19 cellular contexts compared by ENCODE assay signal in genomic region chr2:240163056-240163714, GRCh38. TPM values are rescaled to one million over a fixed set of nuclear protein-coding genes. Genes with fewer than 3 reads are reported as not detected.
DNase-seq lines count a peak whose midpoint lies in the region; ATAC-seq, FAIRE-seq and TF ChIP-seq lines count a peak whose summit lies in the region.
"Had no signal": no experiment of that assay in that cellular context is flagged by ENCODE, and none has a peak within 500 bp of the region (broad histone marks: within the 10 kb centered on the region; RNA-seq: fewer than 3 reads in every experiment).

No MANE protein-coding gene starts in this region.

- peak; percentile 3 for DNase-seq in activated naive CD4-positive, alpha-beta T cell treated with anti-CD3 and anti-CD28 coated beads, Interleukin-2, amount 10 ng/mL, durations not matched to agents 7 days and 5 days
- DNase-seq in activated naive CD4-positive, alpha-beta T cell (lab: John Stamatoyannopoulos, UW): no peak
- peak; percentile 37 for DNase-seq in kidney
- peak; percentile 61 for DNase-seq in posterior vena cava (ENCODE audit: low spot score)
- DNase-seq in aorta: peak; percentile 17 to 54
- DNase-seq in NCI-H2107 (lab: John Stamatoyannopoulos, UW): no peak
- no peak for DNase-seq in NCI-H1048 (lab: John Stamatoyannopoulos, UW)
- DNase-seq: Caco-2; CD8-positive, alpha-beta memory T cell; DND-41; GDM1; H7 had no signal

- H3K4me1 ChIP-seq in kidney (ENCODE audit: control insufficient read depth in 1 of 2, insufficient read depth in 1 of 2, low read depth in 1 of 2, low read length in 2 of 2) (no peaks in the 10 kb centered on the region), aorta (ENCODE audit: control insufficient read depth in 1 of 2, insufficient read depth in 2 of 2, low read length in 2 of 2) (no peaks in the 10 kb centered on the region)
- H3K4me1 ChIP-seq: Caco-2 had no signal

- H3K36me3 Mint-ChIP-seq in activated naive CD4-positive, alpha-beta T cell treated with anti-CD3 and anti-CD28 coated beads, Interleukin-2, amount 10 ng/mL, durations not matched to agents 7 days and 5 days: no peaks in the 10 kb centered on the region
- H3K36me3 Mint-ChIP-seq: CD14-positive monocyte had no signal

- peaks cover 9% of the 10 kb centered on the region for H3K9me3 Mint-ChIP-seq in activated naive CD4-positive, alpha-beta T cell treated with anti-CD3 and anti-CD28 coated beads, Interleukin-2, amount 10 ng/mL, durations not matched to agents 7 days and 5 days
- H3K9me3 Mint-ChIP-seq: CD8-positive, alpha-beta memory T cell had no signal

- H3K27me3 ChIP-seq in aorta (ENCODE audit: control insufficient read depth in 1 of 2, insufficient read depth in 2 of 2, low read length in 1 of 2): no peaks in the 10 kb centered on the region

- no peak overlapping the region for H3K4me3 ChIP-seq in kidney (ENCODE audit: low read length in 2 of 2)
- no peak overlapping the region for H3K4me3 ChIP-seq in aorta (ENCODE audit: low read length in 2 of 2)
- H3K4me3 ChIP-seq: GM23338 had no signal

- H3K9ac ChIP-seq in kidney (ENCODE audit: low read length in 2 of 2): no peak overlapping the region

- intact Hi-C loops in kidney (cut with DNase I): no loop called here
- intact Hi-C loops in posterior vena cava (cut with DNase I): no loop called here
- intact Hi-C loops in aorta (cut with DNase I): no loop called here

- no peaks in the 10 kb centered on the region for H3K27me3 Mint-ChIP-seq in activated naive CD4-positive, alpha-beta T cell treated with anti-CD3 and anti-CD28 coated beads, Interleukin-2, amount 10 ng/mL, durations not matched to agents 7 days and 5 days

- WGBS in aorta, 2 donors: 58 to 62% methylated on average over 14 of the region's 14 CpGs

- H3K27ac ChIP-seq in kidney (ENCODE audit: low read depth in 2 of 2, low read length in 2 of 2) (no peak overlapping the region), aorta (ENCODE audit: low read depth in 1 of 2, low read length in 2 of 2) (no peak overlapping the region)
- H3K27ac ChIP-seq: 22Rv1 had no signal

- H3K36me3 ChIP-seq in kidney (ENCODE audit: control insufficient read depth in 1 of 2, insufficient read depth in 2 of 2, low read length in 2 of 2): no peaks in the 10 kb centered on the region
- no peaks in the 10 kb centered on the region for H3K36me3 ChIP-seq in aorta (ENCODE audit: control insufficient read depth in 1 of 2, insufficient read depth in 2 of 2, low read length in 1 of 2)

- TF ChIP-seq CTCF in kidney (IDR thresholded peaks at IDR 0.05; ENCODE audit: borderline replicate concordance, extremely low read depth, insufficient read depth): no peak

- no peak overlapping the region for H3K27ac Mint-ChIP-seq in activated naive CD4-positive, alpha-beta T cell treated with anti-CD3 and anti-CD28 coated beads, Interleukin-2, amount 10 ng/mL, durations not matched to agents 7 days and 5 days
- H3K27ac Mint-ChIP-seq: CD14-positive monocyte; CD8-positive, alpha-beta memory T cell; GM23338 had no signal

- ATAC-seq in aorta (ENCODE audit: low FRiP score): no peak
- ATAC-seq: GM23338, HepG2 had no signal

- H3K9me3 ChIP-seq in kidney (ENCODE audit: control insufficient read depth in 1 of 2, low read length in 2 of 2): no peaks in the 10 kb centered on the region
- no peaks in the 10 kb centered on the region for H3K9me3 ChIP-seq in aorta (ENCODE audit: control insufficient read depth, low read length)
- H3K9me3 ChIP-seq: Caco-2 had no signal

- no peaks in the 10 kb centered on the region for H3K4me1 Mint-ChIP-seq in activated naive CD4-positive, alpha-beta T cell treated with anti-CD3 and anti-CD28 coated beads, Interleukin-2, amount 10 ng/mL, durations not matched to agents 7 days and 5 days
- H3K4me1 Mint-ChIP-seq: CD14-positive monocyte; CD8-positive, alpha-beta memory T cell; GM23338 had no signal

- FAIRE-seq in kidney (lab: Jason Lieb, UNC): no peak
- FAIRE-seq: GM12892, HepG2 had no signal

- H3K4me3 Mint-ChIP-seq in activated naive CD4-positive, alpha-beta T cell treated with anti-CD3 and anti-CD28 coated beads, Interleukin-2, amount 10 ng/mL, durations not matched to agents 7 days and 5 days: no peak overlapping the region
- H3K4me3 Mint-ChIP-seq: CD8-positive, alpha-beta memory T cell; GM23338 had no signal

- CTCF ChIA-PET in activated naive CD4-positive, alpha-beta T cell treated with anti-CD3 and anti-CD28 coated beads, Interleukin-2, amount 10 ng/mL, durations not matched to agents 7 days and 5 days (lab: Charles Lee): no interaction called here

RNA-seq across cellular contexts. Expression of gene OTOS, which starts 22.7 kb away (rescaled TPM):
- total RNA-seq in kidney: 4.6 TPM
- polyA plus RNA-seq in kidney (ENCODE audit: insufficient read depth, low read depth, low replicate concordance): 1.5 TPM
- total RNA-seq in posterior vena cava: not detected
- total RNA-seq in aorta: not detected
- polyA plus RNA-seq in aorta: not detected
- total RNA-seq: A673; Caco-2; CD8-positive, alpha-beta memory T cell; GM23338; H7; HepG2 had no signal
- polyA plus RNA-seq: BJ; CD14-positive monocyte; CD8-positive, alpha-beta memory T cell; HepG2 had no signal

RNA-seq across cellular contexts. Expression of gene COPS9, which starts 27.1 kb away (rescaled TPM):
- 119 TPM for total RNA-seq in kidney
- polyA plus RNA-seq in kidney (ENCODE audit: insufficient read depth, low read depth, low replicate concordance): 310 TPM
- 100 to 1,000 TPM in 1 of 2 donors, 10 to 100 TPM in 1; 93.3 to 127 TPM for total RNA-seq in posterior vena cava
- 10 to 100 TPM; 83.7 to 94.0 TPM for total RNA-seq in aorta
- polyA plus RNA-seq in aorta: 100 to 1,000 TPM; 415 to 787 TPM

Comparison
In these comparisons a context has a peak if more than half of its experiments do, and no peak if none do; other contexts are left out.
1. DNase-seq: peak in activated naive CD4-positive, alpha-beta T cell treated with anti-CD3 and anti-CD28 coated beads, Interleukin-2, amount 10 ng/mL, durations not matched to agents 7 days and 5 days (single experiment), kidney (single experiment), posterior vena cava (single experiment) and aorta (2 of 2); none in activated naive CD4-positive, alpha-beta T cell (0 of 4), NCI-H2107 (single experiment) and NCI-H1048 (single experiment).